14 cellular contexts compared by ENCODE assay signal in the genomic region with DNA sequence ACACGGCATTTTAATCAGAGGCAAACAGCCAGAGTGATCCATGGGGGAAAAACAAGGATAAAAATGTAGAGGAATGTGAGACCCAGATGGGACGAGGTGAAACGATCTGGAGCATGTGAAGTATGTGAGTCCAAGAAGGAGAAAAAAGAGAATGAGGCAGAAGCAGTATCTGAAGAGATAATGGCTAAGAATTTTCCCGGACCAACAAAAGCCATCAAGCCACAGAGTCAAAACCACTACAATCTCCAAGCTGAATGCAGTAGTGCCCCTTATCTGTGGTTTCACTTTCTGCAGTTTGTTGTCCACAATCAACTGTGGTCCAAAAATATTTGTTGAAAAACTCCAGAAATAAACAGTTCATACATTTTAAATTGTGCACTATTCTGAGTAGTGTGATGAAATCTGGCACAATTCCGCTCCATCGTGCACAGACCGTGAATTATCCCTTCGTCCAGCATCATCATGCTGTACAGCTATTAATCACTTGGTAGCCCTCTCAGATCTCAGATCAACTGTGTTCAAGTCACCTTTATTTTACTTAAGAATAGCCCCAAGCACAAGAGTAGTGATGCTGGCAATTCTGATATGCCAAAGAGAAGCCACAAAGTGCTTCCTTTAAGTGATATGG. TPM values are rescaled to one million over a fixed set of nuclear protein-coding genes. Genes with fewer than 3 reads are reported as not detected.
DNase-seq lines count a peak whose midpoint lies in the region; TF ChIP-seq lines count a peak whose summit lies in the region.
"Had no signal": no experiment of that assay in that cellular context is flagged by ENCODE, and none has a peak within 500 bp of the region (broad histone marks: within the 10 kb centered on the region; RNA-seq: fewer than 3 reads in every experiment).

No MANE protein-coding gene starts in this region.

- H3K27me3 Mint-ChIP-seq in activated CD4-positive, alpha-beta T cell treated with anti-CD3 and anti-CD28 coated beads, Interleukin-2, amount 10 ng/mL, durations not matched to agents 7 days and 5 days = peaks cover 10% of the 10 kb centered on the region
- H3K27me3 Mint-ChIP-seq: brain had no signal

- peak overlapping the region; percentile 78 for H3K27ac ChIP-seq in left ventricle myocardium inferior (replicated peaks)
- H3K27ac ChIP-seq in skeletal muscle tissue (ENCODE audit: low read depth, low read length) = peak overlapping the region; percentile 43
- no peak overlapping the region for H3K27ac ChIP-seq in RWPE1
- H3K27ac ChIP-seq: PC-9, prostate gland, vagina had no signal

- TF ChIP-seq CTCF in left ventricle myocardium inferior (IDR thresholded peaks at IDR 0.05; ENCODE audit: borderline replicate concordance) = no peak
- no peak for TF ChIP-seq CTCF in RWPE1 (conservative IDR thresholded peaks at IDR 0.05; ENCODE audit: low read depth)

- DNase-seq in GM03348 (ENCODE audit: low spot score) (peak; percentile 50), amniotic epithelial cell (ENCODE audit: low read depth) (peak; percentile 95), left ventricle myocardium inferior (no peak), RWPE1 (ENCODE audit: low spot score) (no peak), NCI-H128 (lab: John Stamatoyannopoulos, UW; ENCODE audit: unreplicated experiment) (no peak), NCI-H1417 (lab: John Stamatoyannopoulos, UW) (no peak)
- DNase-seq in activated CD4-positive, alpha-beta T cell treated with anti-CD3 and anti-CD28 coated beads, Interleukin-2, amount 10 ng/mL, durations not matched to agents 7 days and 5 days = no peak
- DNase-seq: DMS53, NCI-H2029 treated with DMSO at 0.1 percent for 48 hours, PC-9 had no signal

- no peaks in the 10 kb centered on the region for H3K4me1 Mint-ChIP-seq in activated CD4-positive, alpha-beta T cell treated with anti-CD3 and anti-CD28 coated beads, Interleukin-2, amount 10 ng/mL, durations not matched to agents 7 days and 5 days

- intact Hi-C loops in left ventricle myocardium inferior (cut with micrococcal nuclease) = no loop called here

- H3K4me3 ChIP-seq in left ventricle myocardium inferior (peak overlapping the region; percentile 54), skeletal muscle tissue (ENCODE audit: low read length in 3 of 3) (peak overlapping the region; percentile 37 to 55 (median 45))
- H3K4me3 ChIP-seq: PC-9, prostate gland, vagina had no signal

- no peak overlapping the region for H3K27ac Mint-ChIP-seq in activated CD4-positive, alpha-beta T cell treated with anti-CD3 and anti-CD28 coated beads, Interleukin-2, amount 10 ng/mL, durations not matched to agents 7 days and 5 days

- no peaks in the 10 kb centered on the region for H3K27me3 ChIP-seq in left ventricle myocardium inferior (ENCODE audit: low read depth)
- no peaks in the 10 kb centered on the region for H3K27me3 ChIP-seq in skeletal muscle tissue (ENCODE audit: control insufficient read depth in 3 of 3, insufficient read depth in 3 of 3, low read length in 3 of 3)
- H3K27me3 ChIP-seq: vagina had no signal

- H3K36me3 ChIP-seq in left ventricle myocardium inferior = no peaks in the 10 kb centered on the region
- no peaks in the 10 kb centered on the region for H3K36me3 ChIP-seq in skeletal muscle tissue (ENCODE audit: control insufficient read depth in 3 of 3, insufficient read depth in 3 of 3, low read length in 3 of 3)
- H3K36me3 ChIP-seq: prostate gland, vagina had no signal

- H3K4me3 Mint-ChIP-seq in activated CD4-positive, alpha-beta T cell treated with anti-CD3 and anti-CD28 coated beads, Interleukin-2, amount 10 ng/mL, durations not matched to agents 7 days and 5 days = no peak overlapping the region
- H3K4me3 Mint-ChIP-seq: brain had no signal

- H3K36me3 Mint-ChIP-seq in activated CD4-positive, alpha-beta T cell treated with anti-CD3 and anti-CD28 coated beads, Interleukin-2, amount 10 ng/mL, durations not matched to agents 7 days and 5 days (ENCODE audit: low read depth) = no peaks in the 10 kb centered on the region

- H3K4me1 ChIP-seq in left ventricle myocardium inferior (peaks cover 55% of the 10 kb centered on the region), skeletal muscle tissue (ENCODE audit: control insufficient read depth in 3 of 3, insufficient read depth in 3 of 3, low read length in 3 of 3) (peaks cover 1 to 7% (median 6%) of the 10 kb centered on the region in 3 donors)
- H3K4me1 ChIP-seq: prostate gland had no signal

- POLR2A ChIA-PET in RWPE1 (lab: Yijun Ruan, JAX; ENCODE audit: low non-redundant PET) = no interaction called here
- POLR2A ChIA-PET in activated CD4-positive, alpha-beta T cell treated with anti-CD3 and anti-CD28 coated beads, Interleukin-2, amount 10 ng/mL, durations not matched to agents 7 days and 5 days (lab: Charles Lee) = no interaction called here

- H3K9ac ChIP-seq in skeletal muscle tissue (ENCODE audit: low read depth in 1 of 3, low read length in 3 of 3) = peak overlapping the region in 1 of 3 donors; percentile 4

- no peaks in the 10 kb centered on the region for H3K9me3 Mint-ChIP-seq in activated CD4-positive, alpha-beta T cell treated with anti-CD3 and anti-CD28 coated beads, Interleukin-2, amount 10 ng/mL, durations not matched to agents 7 days and 5 days

- CTCF ChIA-PET in RWPE1 (lab: Yijun Ruan, JAX) = no interaction called here
- CTCF ChIA-PET in activated CD4-positive, alpha-beta T cell treated with anti-CD3 and anti-CD28 coated beads, Interleukin-2, amount 10 ng/mL, durations not matched to agents 7 days and 5 days (lab: Charles Lee) = no interaction called here

- peaks cover 6% of the 10 kb centered on the region for H3K9me3 ChIP-seq in left ventricle myocardium inferior (replicated peaks)
- H3K9me3 ChIP-seq in skeletal muscle tissue (ENCODE audit: control insufficient read depth in 3 of 3, low read length in 3 of 3) = no peaks in the 10 kb centered on the region
- H3K9me3 ChIP-seq: prostate gland, vagina had no signal

RNA-seq across cellular contexts. Expression of a gene that starts 18.7 kb away (rescaled TPM):
- total RNA-seq in left ventricle myocardium inferior (49.7 TPM), skeletal muscle tissue (72.0 TPM)
- 10 to 100 TPM in 1 of 2 experiments, 1 to 10 TPM in 1; 8.3 to 10.3 TPM for total RNA-seq in activated CD4-positive, alpha-beta T cell treated with anti-CD3 and anti-CD28 coated beads, Interleukin-2, amount 10 ng/mL, durations not matched to agents 7 days and 5 days

Comparison
In these comparisons a context has a peak if more than half of its experiments do, and no peak if none do; other contexts are left out.
1. DNase-seq: peak in GM03348 (single experiment) and amniotic epithelial cell (single experiment); none in left ventricle myocardium inferior (single experiment), RWPE1 (single experiment), NCI-H128 (single experiment), NCI-H1417 (0 of 3) and activated CD4-positive, alpha-beta T cell treated with anti-CD3 and anti-CD28 coated beads, Interleukin-2, amount 10 ng/mL, durations not matched to agents 7 days and 5 days (single experiment).